15 cellular contexts compared by ENCODE assay signal in the genomic region with DNA sequence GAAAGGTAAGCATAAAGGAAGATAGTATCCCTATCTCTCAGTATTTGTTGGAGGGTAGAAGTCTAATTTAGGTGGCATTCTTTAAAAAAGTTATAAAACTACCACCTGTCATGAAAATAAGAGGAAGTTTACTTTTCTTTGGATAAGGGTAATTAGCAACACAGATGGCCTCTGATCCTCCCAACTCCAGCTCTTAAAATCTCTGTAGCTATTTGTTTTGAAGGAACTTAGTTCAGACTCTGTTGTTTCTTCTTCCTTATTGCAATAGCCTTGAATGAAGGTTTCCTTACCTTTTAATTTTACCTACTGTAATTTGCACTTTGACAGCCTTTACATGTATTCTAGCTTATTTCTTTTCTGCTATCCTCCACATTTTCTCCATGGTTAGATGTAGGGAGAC.
DNase-seq lines count a peak whose midpoint lies in the region; ATAC-seq and TF ChIP-seq lines count a peak whose summit lies in the region.
"Had no signal": no experiment of that assay in that cellular context is flagged by ENCODE, and none has a peak within 500 bp of the region (broad histone marks: within the 10 kb centered on the region; RNA-seq: fewer than 3 reads in every experiment).

No MANE protein-coding gene starts in this region.

- H3K9me3 ChIP-seq in mucosa of descending colon (no peaks in the 10 kb centered on the region), MG63 (0 out of 2 replicates have a peak, but pooled peaks cover 2% of the 10 kb centered on the region), prostate gland (no peaks in the 10 kb centered on the region)

- intact Hi-C loops in mucosa of descending colon (cut with DNase I, micrococcal nuclease), result no loop called here
- intact Hi-C loops in prostate gland (cut with DNase I), result no loop called here

- H3K27ac ChIP-seq in 22Rv1, result peak overlapping the region; percentile 55
- H3K27ac ChIP-seq in C4-2B, result peak overlapping the region; percentile 97; the same call in 1 of the 2 replicates
- H3K27ac ChIP-seq in VCaP, result peak overlapping the region; percentile 77
- H3K27ac ChIP-seq in prostate gland, result no peak overlapping the region
- H3K27ac ChIP-seq: BLaER1 had no signal

- H3K27me3 ChIP-seq in MG63 (no peaks in the 10 kb centered on the region), prostate gland (replicated peaks; ENCODE audit: insufficient read depth) (no peaks in the 10 kb centered on the region)
- H3K27me3 ChIP-seq: BLaER1 had no signal

- peak; percentile 80 for ATAC-seq in mucosa of descending colon
- ATAC-seq: GM23338, HCT116 had no signal

- H3K4me1 ChIP-seq in mucosa of descending colon (ENCODE audit: low read depth) (peaks cover 3% of the 10 kb centered on the region), prostate gland (replicated peaks) (no peaks in the 10 kb centered on the region)
- H3K4me1 ChIP-seq: BLaER1 had no signal

- TF ChIP-seq POLR2A in prostate gland (IDR thresholded peaks at IDR 0.05), result no peak

- TF ChIP-seq CTCF in 22Rv1 (IDR thresholded peaks at IDR 0.05), result no peak
- TF ChIP-seq CTCF in C4-2B (conservative IDR thresholded peaks at IDR 0.05), result no peak
- TF ChIP-seq CTCF in VCaP (conservative IDR thresholded peaks at IDR 0.05), result no peak
- no peak for TF ChIP-seq CTCF in mucosa of descending colon (IDR thresholded peaks at IDR 0.05)
- no peak for TF ChIP-seq CTCF in prostate gland (IDR thresholded peaks at IDR 0.05)

- DNase-seq in mucosa of descending colon, result no peak
- no peak for DNase-seq in MG63
- no peak for DNase-seq in prostate gland (ENCODE audit: low spot score)
- DNase-seq in stimulated activated CD8-positive, alpha-beta memory T cell treated with anti-CD3 and anti-CD28 coated beads, Interleukin-4, amount 100 ng/mL, for 48 hours, result no peak
- DNase-seq: CD4-positive, alpha-beta T cell; CD8-positive, alpha-beta memory T cell; DMS 273 treated with DMSO at 0.1 percent for 48 hours; DND-41; H9 had no signal

- no peak overlapping the region for H3K4me3 ChIP-seq in mucosa of descending colon
- no peak overlapping the region for H3K4me3 ChIP-seq in MG63
- H3K4me3 ChIP-seq in prostate gland, result no peak overlapping the region
- H3K4me3 ChIP-seq: BLaER1, GM23338 had no signal

- no peaks in the 10 kb centered on the region for H3K36me3 ChIP-seq in mucosa of descending colon (ENCODE audit: low read depth)
- H3K36me3 ChIP-seq in MG63, result no peaks in the 10 kb centered on the region
- H3K36me3 ChIP-seq in prostate gland, result no peaks in the 10 kb centered on the region
- H3K36me3 ChIP-seq: BLaER1 had no signal

Comparison
In these comparisons a context has a peak if more than half of its experiments do, and no peak if none do; other contexts are left out.
1. H3K27ac ChIP-seq: peak in 22Rv1 (single experiment), C4-2B (single experiment) and VCaP (single experiment); none in prostate gland (0 of 2).